Comparison of ENCODE assay signal across 11 cellular contexts in genomic region chr17:7425756-7426155, GRCh38. TPM values are rescaled to one million over a fixed set of nuclear protein-coding genes. Genes with fewer than 3 reads are reported as not detected.
"Had no signal": no experiment of that assay in that cellular context is flagged by ENCODE, and none has a peak within 500 bp of the region (broad histone marks: within the 10 kb centered on the region; RNA-seq: fewer than 3 reads in every experiment).

No MANE protein-coding gene starts in this region.

- H3K4me3 Mint-ChIP-seq: H9, HFFc6, IgD-negative memory B cell had no signal

- ATAC-seq: HCT116, HepG2 had no signal

- H3K4me1 Mint-ChIP-seq: IgD-negative memory B cell had no signal

- DNase-seq: GM23248, GOT3, H9, HFFc6, KBM-7 had no signal

- H3K27ac ChIP-seq: GM23248, HL-60 had no signal

- H2AFZ ChIP-seq: GM23248 had no signal

- H3K27ac Mint-ChIP-seq: H9, HFFc6 had no signal

- FAIRE-seq: HepG2 had no signal

- H3K36me3 Mint-ChIP-seq: IgD-negative memory B cell had no signal

- H3K9ac ChIP-seq: GM23248 had no signal

- H3K4me3 ChIP-seq: GM23248 had no signal

- H3K9me3 Mint-ChIP-seq: H9, HFFc6, IgD-negative memory B cell had no signal

RNA-seq across cellular contexts. Expression of gene SPEM2, which starts 0.3 kb away (rescaled TPM):
- total RNA-seq: GM23248, H4, H9, HepG2, HFFc6, HT1080 had no signal
- polyA plus RNA-seq: GM23248, HepG2, IgD-negative memory B cell had no signal

RNA-seq across cellular contexts. Expression of gene SPEM3, which starts 2.9 kb away (rescaled TPM):
- total RNA-seq: GM23248, H4, H9, HepG2, HFFc6, HT1080 had no signal
- polyA plus RNA-seq: GM23248, HepG2, IgD-negative memory B cell had no signal

RNA-seq across cellular contexts. Expression of gene SPEM1, which starts 5.6 kb away (rescaled TPM):
- total RNA-seq: GM23248, H4, HepG2, HFFc6, HT1080 had no signal
- polyA plus RNA-seq: GM23248, HepG2, IgD-negative memory B cell had no signal

RNA-seq across cellular contexts. Expression of gene FGF11, which starts 13.6 kb away (rescaled TPM):
- total RNA-seq: GM23248, H4 had no signal
- polyA plus RNA-seq: IgD-negative memory B cell had no signal
